In the genomic region with DNA sequence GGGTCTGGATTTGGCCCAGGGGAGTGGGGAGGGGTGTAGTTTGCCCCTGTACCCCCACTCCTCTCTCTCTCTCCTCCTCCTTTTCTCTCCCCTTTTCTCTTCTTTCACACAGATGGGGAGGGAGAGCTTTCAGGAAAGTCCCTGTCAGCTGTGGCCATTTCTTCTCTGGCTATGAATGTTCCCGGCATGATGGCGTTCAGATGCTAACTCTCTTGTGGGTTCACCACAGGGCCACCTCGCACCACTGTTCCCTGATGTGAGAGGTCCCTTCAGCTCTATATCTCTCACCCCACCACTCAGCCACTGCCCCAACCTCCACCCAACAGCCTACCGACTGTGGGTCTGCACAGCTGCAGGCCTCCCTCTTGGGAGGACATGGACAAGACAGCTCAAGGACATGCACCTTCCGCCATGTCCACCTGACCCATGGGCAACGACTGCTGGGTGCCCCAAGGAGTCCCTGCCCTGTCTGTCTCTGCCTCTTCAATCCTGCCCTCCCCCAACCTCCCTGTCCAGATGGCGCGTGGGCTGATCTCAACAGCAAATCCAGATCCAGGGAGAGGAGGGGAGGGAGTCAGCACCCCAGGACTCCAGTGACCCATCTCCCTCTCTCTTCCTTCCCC, we compare ENCODE assay signal across 13 cellular contexts. TPM values are rescaled to one million over a fixed set of nuclear protein-coding genes. Genes with fewer than 3 reads are reported as not detected.
DNase-seq lines count a peak whose midpoint lies in the region; ATAC-seq and TF ChIP-seq lines count a peak whose summit lies in the region.
"Had no signal": no experiment of that assay in that cellular context is flagged by ENCODE, and none has a peak within 500 bp of the region (broad histone marks: within the 10 kb centered on the region; RNA-seq: fewer than 3 reads in every experiment).

No MANE protein-coding gene starts in this region.

- 95% methylated on average over 8 of the region's 8 CpGs for WGBS in right cardiac atrium
- 82 to 92% (median 88%) methylated on average over 8 of the region's 8 CpGs for WGBS in spleen, 5 donors

- peaks cover 16 to 44% (median 24%) of the 10 kb centered on the region in 4 donors for H3K4me1 Mint-ChIP-seq in CD4-positive, CD25-positive, alpha-beta regulatory T cell
- peaks cover 33 to 34% of the 10 kb centered on the region in 2 donors for H3K4me1 Mint-ChIP-seq in natural killer cell
- peaks cover 25 to 57% (median 45%) of the 10 kb centered on the region in 4 donors for H3K4me1 Mint-ChIP-seq in CD4-positive, alpha-beta memory T cell

- peaks cover 0 to 4% (median 0%) of the 10 kb centered on the region in 7 donors for H3K9me3 Mint-ChIP-seq in CD4-positive, CD25-positive, alpha-beta regulatory T cell
- H3K9me3 Mint-ChIP-seq in natural killer cell = no peaks in the 10 kb centered on the region
- H3K9me3 Mint-ChIP-seq in CD4-positive, alpha-beta memory T cell = peaks cover 0 to 9% (median under 1%) of the 10 kb centered on the region in 8 donors

- no peak overlapping the region for H3K4me3 Mint-ChIP-seq in CD4-positive, CD25-positive, alpha-beta regulatory T cell
- H3K4me3 Mint-ChIP-seq in natural killer cell = no peak overlapping the region
- no peak overlapping the region for H3K4me3 Mint-ChIP-seq in CD4-positive, alpha-beta memory T cell
- H3K4me3 Mint-ChIP-seq: activated naive CD8-positive, alpha-beta T cell treated with anti-CD3 and anti-CD28 coated beads, Interleukin-2, amount 10 ng/mL, durations not matched to agents 7 days and 5 days had no signal

- POLR2A ChIA-PET in CD4-positive, alpha-beta memory T cell (lab: Charles Lee; ENCODE audit: partially characterized antibody) = no interaction called here

- no peak overlapping the region for H3K27ac ChIP-seq in CD4-positive, CD25-positive, alpha-beta regulatory T cell (ENCODE audit: insufficient read depth, low read length, poor library complexity, severe bottlenecking)
- H3K27ac ChIP-seq in SJCRH30 (peak overlapping the region; percentile 90), right cardiac atrium (ENCODE audit: low read length) (peak overlapping the region; percentile 69), spleen (peak overlapping the region in 7 of 8 donors; percentile 3 to 85 (median 81))
- no peak overlapping the region for H3K27ac ChIP-seq in CD4-positive, alpha-beta memory T cell (ENCODE audit: low read depth, low read length)
- H3K27ac ChIP-seq: VCaP had no signal

- H3K27me3 ChIP-seq in CD4-positive, CD25-positive, alpha-beta regulatory T cell (ENCODE audit: control insufficient read depth, insufficient read depth, low read length) = no peaks in the 10 kb centered on the region
- no peaks in the 10 kb centered on the region for H3K27me3 ChIP-seq in SJCRH30
- no peaks in the 10 kb centered on the region for H3K27me3 ChIP-seq in right cardiac atrium (ENCODE audit: control insufficient read depth, insufficient read depth)
- H3K27me3 ChIP-seq in spleen (replicated peaks in 1 of 7) = no peaks in the 10 kb centered on the region
- H3K27me3 ChIP-seq in CD4-positive, alpha-beta memory T cell (ENCODE audit: insufficient read depth, low read length) = no peaks in the 10 kb centered on the region

- H3K27me3 Mint-ChIP-seq in CD4-positive, CD25-positive, alpha-beta regulatory T cell = no peaks in the 10 kb centered on the region
- H3K27me3 Mint-ChIP-seq in natural killer cell (ENCODE audit: low read depth in 2 of 2) = no peaks in the 10 kb centered on the region
- H3K27me3 Mint-ChIP-seq in CD4-positive, alpha-beta memory T cell = no peaks in the 10 kb centered on the region
- H3K27me3 Mint-ChIP-seq: activated naive CD8-positive, alpha-beta T cell treated with anti-CD3 and anti-CD28 coated beads, Interleukin-2, amount 10 ng/mL, durations not matched to agents 7 days and 5 days had no signal

- peak overlapping the region in 2 of 3 donors; percentile 20 to 67 for H3K27ac Mint-ChIP-seq in CD4-positive, CD25-positive, alpha-beta regulatory T cell
- H3K27ac Mint-ChIP-seq in natural killer cell = peak overlapping the region in 1 of 2 donors; percentile 96
- peak overlapping the region in 1 of 7 donors; percentile 70 for H3K27ac Mint-ChIP-seq in CD4-positive, alpha-beta memory T cell
- H3K27ac Mint-ChIP-seq: activated naive CD8-positive, alpha-beta T cell treated with anti-CD3 and anti-CD28 coated beads, Interleukin-2, amount 10 ng/mL, durations not matched to agents 7 days and 5 days had no signal

- H3K4me1 ChIP-seq in CD4-positive, CD25-positive, alpha-beta regulatory T cell (ENCODE audit: control insufficient read depth, insufficient read depth, low read length, poor library complexity, severe bottlenecking) = peaks cover 25% of the 10 kb centered on the region
- H3K4me1 ChIP-seq in SJCRH30 (peaks cover 56% of the 10 kb centered on the region), right cardiac atrium (ENCODE audit: control insufficient read depth, insufficient read depth, low read length) (peaks cover 36% of the 10 kb centered on the region), spleen (peaks cover 26 to 68% (median 47%) of the 10 kb centered on the region in 6 donors)
- peaks cover 45% of the 10 kb centered on the region for H3K4me1 ChIP-seq in CD4-positive, alpha-beta memory T cell (ENCODE audit: insufficient read depth, low read length)

- H3K4me3 ChIP-seq in CD4-positive, CD25-positive, alpha-beta regulatory T cell (ENCODE audit: low read depth, low read length) = no peak overlapping the region
- no peak overlapping the region for H3K4me3 ChIP-seq in SJCRH30
- H3K4me3 ChIP-seq in right cardiac atrium (ENCODE audit: low read length) = no peak overlapping the region
- no peak overlapping the region for H3K4me3 ChIP-seq in spleen
- H3K4me3 ChIP-seq in CD4-positive, alpha-beta memory T cell (ENCODE audit: low read length in 2 of 2) = no peak overlapping the region

- H3K36me3 Mint-ChIP-seq in CD4-positive, CD25-positive, alpha-beta regulatory T cell = no peaks in the 10 kb centered on the region
- no peaks in the 10 kb centered on the region for H3K36me3 Mint-ChIP-seq in natural killer cell
- H3K36me3 Mint-ChIP-seq in CD4-positive, alpha-beta memory T cell = no peaks in the 10 kb centered on the region
- H3K36me3 Mint-ChIP-seq: activated naive CD8-positive, alpha-beta T cell treated with anti-CD3 and anti-CD28 coated beads, Interleukin-2, amount 10 ng/mL, durations not matched to agents 7 days and 5 days had no signal

- no peaks in the 10 kb centered on the region for H3K9me3 ChIP-seq in CD4-positive, CD25-positive, alpha-beta regulatory T cell (ENCODE audit: control insufficient read depth in 2 of 2, low read length in 2 of 2)
- H3K9me3 ChIP-seq in SJCRH30 (replicated peaks) (no peaks in the 10 kb centered on the region), right cardiac atrium (ENCODE audit: control insufficient read depth, low read length) (no peaks in the 10 kb centered on the region), spleen (no peaks in the 10 kb centered on the region)
- no peaks in the 10 kb centered on the region for H3K9me3 ChIP-seq in CD4-positive, alpha-beta memory T cell (ENCODE audit: control insufficient read depth in 1 of 2, low read length in 2 of 2)

- no peak for ATAC-seq in CD4-positive, CD25-positive, alpha-beta regulatory T cell (ENCODE audit: low read depth in 2 of 2)
- ATAC-seq in right cardiac atrium = no peak
- no peak for ATAC-seq in natural killer cell
- ATAC-seq in GM18867 (IDR thresholded peaks at IDR 0.05; ENCODE audit: unreplicated experiment) = no peak
- ATAC-seq in GM18861 (IDR thresholded peaks at IDR 0.05; ENCODE audit: unreplicated experiment) = no peak

- intact Hi-C loops in right cardiac atrium (cut with DNase I) (no loop called here), spleen (cut with DNase I; ENCODE audit: low total_unique reads) (no loop called here), natural killer cell (cut with micrococcal nuclease) (no loop called here)
- intact Hi-C loops in CD4-positive, alpha-beta memory T cell (cut with micrococcal nuclease) = no loop called here

- TF ChIP-seq CTCF in spleen (IDR thresholded peaks at IDR 0.05 in 8 of 11, conservative IDR thresholded peaks at IDR 0.05 in 3 of 11) = no peak
- TF ChIP-seq CTCF in natural killer cell (IDR thresholded peaks at IDR 0.05) = no peak

- H3K36me3 ChIP-seq in CD4-positive, CD25-positive, alpha-beta regulatory T cell (ENCODE audit: control insufficient read depth, insufficient read depth, low read length) = no peaks in the 10 kb centered on the region
- H3K36me3 ChIP-seq in SJCRH30 (peaks cover 25% of the 10 kb centered on the region), spleen (no peaks in the 10 kb centered on the region)
- no peaks in the 10 kb centered on the region for H3K36me3 ChIP-seq in CD4-positive, alpha-beta memory T cell (ENCODE audit: insufficient read depth, low read length)

- no peak for TF ChIP-seq POLR2A in spleen (IDR thresholded peaks at IDR 0.05)

- DNase-seq in CD4-positive, CD25-positive, alpha-beta regulatory T cell = no peak
- DNase-seq in SJCRH30 = no peak
- DNase-seq in right cardiac atrium = peak in 2 of 3 donors; percentile 36 to 43
- DNase-seq in spleen = peak; percentile 64
- no peak for DNase-seq in natural killer cell
- no peak for DNase-seq in CD4-positive, alpha-beta memory T cell
- DNase-seq: activated naive CD8-positive, alpha-beta T cell treated with anti-CD3 and anti-CD28 coated beads, Interleukin-2, amount 10 ng/mL, durations not matched to agents 7 days and 5 days; effector CD8-positive, alpha-beta T cell; foreskin melanocyte; NCI-H2029 had no signal

- CTCF ChIA-PET in CD4-positive, alpha-beta memory T cell (lab: Charles Lee; ENCODE audit: partially characterized antibody) = interaction anchor here (1.1 to 2.0 kb wide), 4 partner anchors 10 to 150 kb away, joined by 3 to 6 read pairs (median 4); no protein-coding TSS in a partner anchor

RNA-seq across cellular contexts. Expression of a gene that starts 15.9 kb away (rescaled TPM):
- 4.5 TPM for total RNA-seq in CD4-positive, CD25-positive, alpha-beta regulatory T cell
- 1 to 10 TPM in 2 of 4 donors, under 1 TPM in 2; 0.27 to 3.4 (median 1.4) TPM for polyA plus RNA-seq in CD4-positive, CD25-positive, alpha-beta regulatory T cell
- total RNA-seq in SJCRH30 (2014; rRNA removed; shearing (Covaris generic)) = 1.8 TPM in 2 replicates
- 10 to 100 TPM; 13.9 to 20.7 (median 17.3) TPM for total RNA-seq in right cardiac atrium
- 10.5 TPM for polyA plus RNA-seq in right cardiac atrium
- 10 to 100 TPM in 1 of 7 donors, 1 to 10 TPM in 6; 1.7 to 15.7 (median 5.7) TPM for total RNA-seq in spleen
- 1 to 10 TPM; 3.3 to 4.6 (median 4.6) TPM for polyA plus RNA-seq in spleen
- 1 to 10 TPM; 1.9 to 7.9 (median 2.9) TPM for total RNA-seq in natural killer cell
- total RNA-seq in CD4-positive, alpha-beta memory T cell = 1 to 10 TPM; 2.5 to 2.9 TPM
- under 1 TPM; 0.45 to 0.87 TPM for polyA plus RNA-seq in CD4-positive, alpha-beta memory T cell

RNA-seq across cellular contexts. Expression of a gene that starts 16.4 kb away (rescaled TPM):
- not detected for total RNA-seq in CD4-positive, CD25-positive, alpha-beta regulatory T cell
- under 1 TPM in 1 of 4 donors, not detected in 3; 0.44 TPM for polyA plus RNA-seq in CD4-positive, CD25-positive, alpha-beta regulatory T cell
- 115 and 120 TPM in 2 replicates for total RNA-seq in SJCRH30 (2014; rRNA removed; shearing (Covaris generic))
- total RNA-seq in right cardiac atrium (1 to 10 TPM; 2.9 to 5.9 (median 4.1) TPM), spleen (1 to 10 TPM; 2.2 to 7.7 (median 2.7) TPM), natural killer cell (under 1 TPM in 2 of 3 donors, not detected in 1; 0.33 to 0.34 TPM)
- polyA plus RNA-seq in right cardiac atrium (4.3 TPM), spleen (1 to 10 TPM in 2 of 3 donors, under 1 TPM in 1; 0.87 to 6.2 (median 2.7) TPM)
- total RNA-seq in CD4-positive, alpha-beta memory T cell = not detected
- polyA plus RNA-seq in CD4-positive, alpha-beta memory T cell = under 1 TPM; 0.11 to 0.13 TPM

RNA-seq across cellular contexts. Expression of a gene that starts 57.3 kb away (rescaled TPM):
- 122 TPM for total RNA-seq in CD4-positive, CD25-positive, alpha-beta regulatory T cell
- polyA plus RNA-seq in CD4-positive, CD25-positive, alpha-beta regulatory T cell = 10 to 100 TPM in 2 of 4 donors, 1 to 10 TPM in 2; 8.1 to 11.7 (median 10.2) TPM
- total RNA-seq in SJCRH30 (2014; rRNA removed; shearing (Covaris generic)) = 41.6 and 49.8 TPM in 2 replicates
- total RNA-seq in right cardiac atrium = 100 to 1,000 TPM; 121 to 148 (median 144) TPM
- 87.6 TPM for polyA plus RNA-seq in right cardiac atrium
- total RNA-seq in spleen = 10 to 100 TPM; 70.9 to 80.0 (median 78.6) TPM
- 10 to 100 TPM; 33.1 to 48.5 (median 33.4) TPM for polyA plus RNA-seq in spleen
- total RNA-seq in natural killer cell = 100 to 1,000 TPM; 161 to 180 (median 163) TPM
- 100 to 1,000 TPM; 101 to 104 TPM for total RNA-seq in CD4-positive, alpha-beta memory T cell
- polyA plus RNA-seq in CD4-positive, alpha-beta memory T cell = 10 to 100 TPM in 1 of 2 donors, 1 to 10 TPM in 1; 4.8 to 10.8 TPM

Comparison
In these comparisons a context has a peak if more than half of its experiments do, and no peak if none do; other contexts are left out.
1. DNase-seq: peak in right cardiac atrium (2 of 3) and spleen (single experiment); none in CD4-positive, CD25-positive, alpha-beta regulatory T cell (0 of 3), SJCRH30 (0 of 2), natural killer cell (single experiment) and CD4-positive, alpha-beta memory T cell (0 of 5).
2. H3K27ac ChIP-seq: peak in SJCRH30 (single experiment), right cardiac atrium (single experiment) and spleen (7 of 8); none in CD4-positive, CD25-positive, alpha-beta regulatory T cell (single experiment) and CD4-positive, alpha-beta memory T cell (single experiment).
3. RNA of a gene that starts 16.4 kb away (total RNA-seq): 115 to 120 TPM in SJCRH30; 2.9 to 5.9 TPM in right cardiac atrium, 2.2 to 7.7 TPM in spleen, 0.33 to 0.34 TPM in natural killer cell, not detected in CD4-positive, alpha-beta memory T cell and not detected in CD4-positive, CD25-positive, alpha-beta regulatory T cell (single experiment); every median in the first group is over 10 times any median in the second.